In the genomic region with DNA sequence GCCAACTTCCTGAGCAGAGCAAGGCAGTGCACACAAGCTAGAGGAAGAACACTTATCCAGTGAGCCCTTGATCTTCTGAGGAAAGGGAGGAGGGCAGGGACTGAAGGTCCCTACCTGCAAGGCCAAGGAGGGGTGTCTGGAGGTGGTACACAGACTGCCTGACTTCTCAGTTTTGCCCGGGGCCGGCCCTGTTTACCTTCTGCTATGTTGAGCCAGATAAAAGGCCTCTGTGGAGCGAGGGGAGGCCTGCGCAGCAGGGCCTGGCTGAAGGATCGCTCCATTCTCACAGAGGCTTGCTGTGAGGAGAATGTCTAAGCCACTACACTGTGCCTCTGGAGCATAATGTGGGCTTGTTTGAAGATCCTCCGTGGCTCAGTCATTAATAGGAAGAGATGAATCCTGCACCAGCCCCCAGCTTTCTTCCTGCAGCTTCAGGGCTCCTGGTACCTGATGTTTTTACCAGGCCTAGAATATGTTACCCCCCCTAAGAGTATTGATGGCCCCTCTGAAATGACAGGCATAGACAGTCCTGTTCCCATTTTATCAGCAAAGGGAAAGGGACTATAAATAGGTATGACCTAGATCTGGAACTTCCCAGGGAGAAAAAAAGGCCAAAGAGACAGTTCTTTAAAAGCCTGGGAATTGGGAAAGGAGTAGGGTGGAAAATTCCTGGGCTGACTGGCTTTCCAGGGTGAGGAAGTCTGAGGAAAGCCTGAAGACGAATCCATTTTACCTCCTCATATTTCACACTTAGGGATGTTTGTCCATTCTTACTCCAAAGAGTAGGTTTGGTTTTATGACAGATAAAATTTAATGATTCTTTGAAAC, we compare ENCODE assay signal across 12 cellular contexts. TPM values are rescaled to one million over a fixed set of nuclear protein-coding genes. Genes with fewer than 3 reads are reported as not detected.
A peak's percentile ranks its signal among the peaks of the same experiment; 100 is the strongest.
DNase-seq lines count a peak whose midpoint lies in the region; FAIRE-seq and TF ChIP-seq lines count a peak whose summit lies in the region.
"Had no signal": no experiment of that assay in that cellular context is flagged by ENCODE, and none has a peak within 500 bp of the region (broad histone marks: within the 10 kb centered on the region; RNA-seq: fewer than 3 reads in every experiment).

No MANE protein-coding gene starts in this region.

- H3K4me2 ChIP-seq in GM23248 (ENCODE audit: unreplicated experiment) = no peak overlapping the region
- H3K4me2 ChIP-seq in astrocyte (ENCODE audit: low read length) = peak overlapping the region; percentile 10

- TF ChIP-seq CTCF in astrocyte (IDR thresholded peaks at IDR 0.05; ENCODE audit: insufficient read depth, low read depth, low read length) = no peak

- in situ Hi-C loops in GM23248 (cut with MboI) = loop anchor here (25.0 kb wide), 1 partner anchor 1107 kb away; no protein-coding TSS in a partner anchor

- peaks cover 58% of the 10 kb centered on the region for H3K36me3 ChIP-seq in GM23248 (ENCODE audit: low read depth)
- H3K36me3 ChIP-seq in astrocyte (ENCODE audit: insufficient read depth, low read length) = peaks cover 69% of the 10 kb centered on the region
- peaks cover 6 to 16% of the 10 kb centered on the region in 2 donors for H3K36me3 ChIP-seq in small intestine (ENCODE audit: control insufficient read depth in 2 of 2, insufficient read depth in 2 of 2, low read length in 2 of 2)
- H3K36me3 ChIP-seq in effector memory CD4-positive, alpha-beta T cell (ENCODE audit: control insufficient read depth, insufficient read depth, low read length) = peaks cover 68% of the 10 kb centered on the region

- CTCF ChIA-PET in activated CD4-positive, alpha-beta T cell treated with anti-CD3 and anti-CD28 coated beads, Interleukin-2, amount 10 ng/mL, durations not matched to agents 7 days and 5 days (lab: Charles Lee) = interaction anchor here (0.7 to 1.3 kb wide), 3 partner anchors 7 to 32 kb away, joined by 3 read pairs; a partner anchor contains a TSS

- H3K36me3 Mint-ChIP-seq in astrocyte (ENCODE audit: low read depth, unreplicated experiment) = peaks cover 17% of the 10 kb centered on the region
- H3K36me3 Mint-ChIP-seq in activated CD4-positive, alpha-beta T cell treated with anti-CD3 and anti-CD28 coated beads, Interleukin-2, amount 10 ng/mL, durations not matched to agents 7 days and 5 days (ENCODE audit: low read depth) = peaks cover 70% of the 10 kb centered on the region

- H3K9me3 ChIP-seq in GM23248 (ENCODE audit: low read depth) = no peaks in the 10 kb centered on the region
- no peaks in the 10 kb centered on the region for H3K9me3 ChIP-seq in astrocyte (ENCODE audit: insufficient read depth, low read depth, low read length)
- H3K9me3 ChIP-seq in small intestine (ENCODE audit: control insufficient read depth, low read depth) = no peaks in the 10 kb centered on the region
- no peaks in the 10 kb centered on the region for H3K9me3 ChIP-seq in effector memory CD4-positive, alpha-beta T cell (ENCODE audit: control insufficient read depth, low read length)

- POLR2A ChIA-PET in activated CD4-positive, alpha-beta T cell treated with anti-CD3 and anti-CD28 coated beads, Interleukin-2, amount 10 ng/mL, durations not matched to agents 7 days and 5 days (lab: Charles Lee) = no interaction called here

- H3K9me3 Mint-ChIP-seq in astrocyte (ENCODE audit: unreplicated experiment) = no peaks in the 10 kb centered on the region
- no peaks in the 10 kb centered on the region for H3K9me3 Mint-ChIP-seq in activated CD4-positive, alpha-beta T cell treated with anti-CD3 and anti-CD28 coated beads, Interleukin-2, amount 10 ng/mL, durations not matched to agents 7 days and 5 days
- H3K9me3 Mint-ChIP-seq: activated T-helper 2 cell treated with anti-CD3 and anti-CD28 coated beads, Interferon-gamma antibody, Interleukin-2, Interleukin-4, amounts not matched to agents 10 μg/mL and 5 μg/mL and 100 μg/mL, durations not matched to agents 14 hours and 24 hours and 36 hours; T-helper 2 cell treated with Interferon-gamma antibody and Interleukin-4, amounts not matched to agents 5 μg/mL and 100 μg/mL, for 36 hours had no signal

- H3K4me3 ChIP-seq in GM23248 = no peak overlapping the region
- no peak overlapping the region for H3K4me3 ChIP-seq in astrocyte (ENCODE audit: insufficient read depth, low read depth, low read length)
- H3K4me3 ChIP-seq in small intestine (ENCODE audit: low read depth in 1 of 2, low read length in 2 of 2) = no peak overlapping the region
- H3K4me3 ChIP-seq in effector memory CD4-positive, alpha-beta T cell (ENCODE audit: insufficient read depth, low read depth, low read length, poor library complexity, severe bottlenecking) = no peak overlapping the region

- H3K9me2 ChIP-seq in GM23248 (ENCODE audit: insufficient read depth) = no peaks in the 10 kb centered on the region

- peak overlapping the region; percentile 30; the same call in 1 of the 2 replicates for H3K27ac ChIP-seq in GM23248
- peak overlapping the region; percentile 20 for H3K27ac ChIP-seq in astrocyte (ENCODE audit: low read depth, low read length)
- peak overlapping the region; percentile 87 for H3K27ac ChIP-seq in layer of hippocampus (ENCODE audit: low read depth, low read length)
- no peak overlapping the region for H3K27ac ChIP-seq in small intestine (ENCODE audit: low read depth in 1 of 2, low read length in 1 of 2)
- no peak overlapping the region for H3K27ac ChIP-seq in effector memory CD4-positive, alpha-beta T cell (ENCODE audit: insufficient read depth, low read length, poor library complexity, severe bottlenecking)

- no peak for FAIRE-seq in astrocyte (lab: Jason Lieb, UNC)
- FAIRE-seq in small intestine (lab: Jason Lieb, UNC) = no peak
- FAIRE-seq: G401.6 had no signal

- peaks cover 47% of the 10 kb centered on the region for H3K4me1 Mint-ChIP-seq in astrocyte (ENCODE audit: low read depth, unreplicated experiment)
- peaks cover 49% of the 10 kb centered on the region for H3K4me1 Mint-ChIP-seq in activated CD4-positive, alpha-beta T cell treated with anti-CD3 and anti-CD28 coated beads, Interleukin-2, amount 10 ng/mL, durations not matched to agents 7 days and 5 days

- H4K20me1 ChIP-seq in GM23248 (ENCODE audit: insufficient read depth) (no peaks in the 10 kb centered on the region; the same call in 1 of the 2 replicates), astrocyte (ENCODE audit: insufficient read depth, low read length) (peaks cover 80% of the 10 kb centered on the region)

- DNase-seq in GM23248 (peak; percentile 15), astrocyte (ENCODE audit: low read depth) (peak; percentile 4), small intestine (peak; percentile 14), SK-N-DZ (ENCODE audit: low spot score) (no peak), NAMALWA (ENCODE audit: low spot score) (no peak)
- no peak for DNase-seq in effector memory CD4-positive, alpha-beta T cell
- no peak for DNase-seq in activated CD4-positive, alpha-beta T cell treated with anti-CD3 and anti-CD28 coated beads, Interleukin-2, amount 10 ng/mL, durations not matched to agents 7 days and 5 days
- DNase-seq: NCI-H526 had no signal

- H3K27ac Mint-ChIP-seq in astrocyte (ENCODE audit: unreplicated experiment) = peak overlapping the region; percentile 64
- H3K27ac Mint-ChIP-seq in activated CD4-positive, alpha-beta T cell treated with anti-CD3 and anti-CD28 coated beads, Interleukin-2, amount 10 ng/mL, durations not matched to agents 7 days and 5 days = no peak overlapping the region
- H3K27ac Mint-ChIP-seq: activated T-helper 2 cell treated with anti-CD3 and anti-CD28 coated beads, Interferon-gamma antibody, Interleukin-2, Interleukin-4, amounts not matched to agents 10 μg/mL and 5 μg/mL and 100 μg/mL, durations not matched to agents 14 hours and 24 hours and 36 hours had no signal

- no peak overlapping the region for H2AFZ ChIP-seq in GM23248
- no peak overlapping the region for H2AFZ ChIP-seq in astrocyte (ENCODE audit: low read depth, low read length)

- H3K27me3 Mint-ChIP-seq in astrocyte (ENCODE audit: low read depth, unreplicated experiment) = no peaks in the 10 kb centered on the region
- no peaks in the 10 kb centered on the region for H3K27me3 Mint-ChIP-seq in activated CD4-positive, alpha-beta T cell treated with anti-CD3 and anti-CD28 coated beads, Interleukin-2, amount 10 ng/mL, durations not matched to agents 7 days and 5 days

- H3K4me3 Mint-ChIP-seq in astrocyte (ENCODE audit: unreplicated experiment) = peak overlapping the region; percentile 69
- no peak overlapping the region for H3K4me3 Mint-ChIP-seq in activated CD4-positive, alpha-beta T cell treated with anti-CD3 and anti-CD28 coated beads, Interleukin-2, amount 10 ng/mL, durations not matched to agents 7 days and 5 days
- H3K4me3 Mint-ChIP-seq: T-helper 2 cell treated with Interferon-gamma antibody and Interleukin-4, amounts not matched to agents 5 μg/mL and 100 μg/mL, for 36 hours had no signal

- H3K79me2 ChIP-seq in GM23248 (ENCODE audit: insufficient read depth) (peaks cover 76% of the 10 kb centered on the region), astrocyte (ENCODE audit: insufficient read depth, low read length) (peaks cover 76% of the 10 kb centered on the region)

- H3K9ac ChIP-seq in GM23248 (peak overlapping the region; percentile 5; the same call in 1 of the 2 replicates), astrocyte (ENCODE audit: low read length) (no peak overlapping the region)

- 86 to 87% methylated on average over 7 of the region's 7 CpGs for WGBS in GM23248 (ENCODE audit: low coverage in 1 of 2, low lambda C conversion rate in 2 of 2, missing lambda C conversion rate in 2 of 2), 2 experiments
- WGBS in small intestine, 3 donors = 41 to 60% (median 54%) methylated on average over 7 of the region's 7 CpGs

- H3K4me1 ChIP-seq in GM23248 (ENCODE audit: insufficient read depth) (peaks cover 26% of the 10 kb centered on the region), astrocyte (ENCODE audit: insufficient read depth, low read length) (peaks cover 34% of the 10 kb centered on the region), small intestine (ENCODE audit: control insufficient read depth in 2 of 2, insufficient read depth in 1 of 2, low read depth in 1 of 2, low read length in 1 of 2) (peaks cover 0 to 4% of the 10 kb centered on the region in 2 donors)
- H3K4me1 ChIP-seq in effector memory CD4-positive, alpha-beta T cell (ENCODE audit: control insufficient read depth, insufficient read depth, low read length, poor library complexity, severe bottlenecking) = peaks cover 13% of the 10 kb centered on the region

- H3K27me3 ChIP-seq in GM23248 (replicated peaks; ENCODE audit: insufficient read depth) = no peaks in the 10 kb centered on the region
- H3K27me3 ChIP-seq in astrocyte (ENCODE audit: insufficient read depth, low read length) = no peaks in the 10 kb centered on the region
- no peaks in the 10 kb centered on the region for H3K27me3 ChIP-seq in layer of hippocampus (ENCODE audit: control insufficient read depth, insufficient read depth, low read length)
- H3K27me3 ChIP-seq in small intestine (ENCODE audit: control insufficient read depth in 2 of 2, insufficient read depth in 2 of 2, low read length in 2 of 2) = no peaks in the 10 kb centered on the region
- no peaks in the 10 kb centered on the region for H3K27me3 ChIP-seq in effector memory CD4-positive, alpha-beta T cell (replicated peaks; ENCODE audit: control insufficient read depth, insufficient read depth, low read length, poor library complexity, severe bottlenecking)

- peaks cover 21% of the 10 kb centered on the region; the same call in 1 of the 2 replicates for H3F3A ChIP-seq in GM23248 (ENCODE audit: insufficient read depth)

RNA-seq across cellular contexts. Expression of a gene that starts 4.7 kb away (rescaled TPM):
- total RNA-seq in GM23248 (2014; rRNA removed; shearing (Covaris generic)) = 25.5 and 26.9 TPM in 2 replicates
- polyA plus RNA-seq in GM23248 (2016; fragmentation: Nextera tagmentation; extraction: Ambion mirVana) (10.6 and 11.1 TPM in 2 replicates), small intestine (10 to 100 TPM in 1 of 3 donors, 1 to 10 TPM in 2; 4.5 to 11.0 (median 4.6) TPM)
- total RNA-seq in astrocyte = 41.6 and 44.2 TPM in 2 replicates
- total RNA-seq in activated CD4-positive, alpha-beta T cell treated with anti-CD3 and anti-CD28 coated beads, Interleukin-2, amount 10 ng/mL, durations not matched to agents 7 days and 5 days = 10 to 100 TPM; 37.3 to 38.0 TPM
- polyA plus RNA-seq in SK-N-DZ (2014; cell fraction: cytosol; rRNA removed) = 37.5 and 40.7 TPM in 2 replicates
- polyA plus RNA-seq in SK-N-DZ (2014; cell fraction: nucleus; rRNA removed) = 28.5 and 34.8 TPM in 2 replicates

RNA-seq across cellular contexts. Expression of a gene that starts 32.1 kb away (rescaled TPM):
- total RNA-seq in GM23248 (2014; rRNA removed; shearing (Covaris generic)) = 6.2 and 7.0 TPM in 2 replicates
- polyA plus RNA-seq in GM23248 (2016; fragmentation: Nextera tagmentation; extraction: Ambion mirVana) (9.4 and 9.9 TPM in 2 replicates), small intestine (10 to 100 TPM in 1 of 3 donors, 1 to 10 TPM in 2; 9.0 to 12.5 (median 10.0) TPM)
- 9.3 and 9.9 TPM in 2 replicates for total RNA-seq in astrocyte
- 10 to 100 TPM; 17.0 to 18.8 TPM for total RNA-seq in activated CD4-positive, alpha-beta T cell treated with anti-CD3 and anti-CD28 coated beads, Interleukin-2, amount 10 ng/mL, durations not matched to agents 7 days and 5 days
- 35.4 and 41.7 TPM in 2 replicates for polyA plus RNA-seq in SK-N-DZ (2014; cell fraction: cytosol; rRNA removed)
- 31.4 and 31.6 TPM in 2 replicates for polyA plus RNA-seq in SK-N-DZ (2014; cell fraction: nucleus; rRNA removed)

Comparison
In these comparisons a context has a peak if more than half of its experiments do, and no peak if none do; other contexts are left out.
1. DNase-seq: peak in GM23248 (single experiment), astrocyte (single experiment) and small intestine (single experiment); none in effector memory CD4-positive, alpha-beta T cell (0 of 3), activated CD4-positive, alpha-beta T cell treated with anti-CD3 and anti-CD28 coated beads, Interleukin-2, amount 10 ng/mL, durations not matched to agents 7 days and 5 days (single experiment), SK-N-DZ (single experiment) and NAMALWA (single experiment).
2. H3K27ac ChIP-seq: peak in GM23248 (single experiment), astrocyte (single experiment) and layer of hippocampus (single experiment); none in small intestine (0 of 2) and effector memory CD4-positive, alpha-beta T cell (single experiment).